Comparison of ENCODE assay signal across 2 cellular contexts in genomic region chr4:28369504-28369903, GRCh38.
TF ChIP-seq lines count a peak whose summit lies in the region.

No MANE protein-coding gene starts in this region.

TF ChIP-seq in SK-N-SH, 30 proteins besides CTCF, POLR2A, EP300 and RAD21 (continued from another document):
- no peak for TF ChIP-seq IRF3 (IDR thresholded peaks at IDR 0.05; ENCODE audit: low read depth, low read length)
- TF ChIP-seq RXRA (IDR thresholded peaks at IDR 0.05; ENCODE audit: borderline replicate concordance, low read depth) = no peak
- TF ChIP-seq SIN3A (IDR thresholded peaks at IDR 0.05; ENCODE audit: borderline replicate concordance, low read depth, low read length) = no peak
- no peak for TF ChIP-seq RCOR1 (IDR thresholded peaks at IDR 0.05; ENCODE audit: low read length)
- TF ChIP-seq REST (IDR thresholded peaks at IDR 0.05; ENCODE audit: low read depth, low read length) = no peak
- TF ChIP-seq TEAD4 (IDR thresholded peaks at IDR 0.05; ENCODE audit: borderline replicate concordance, insufficient read depth) = no peak
- TF ChIP-seq PBX3 (IDR thresholded peaks at IDR 0.05) = no peak
- no peak for TF ChIP-seq FOXM1 (IDR thresholded peaks at IDR 0.05; ENCODE audit: low read depth)
- no peak for TF ChIP-seq EZH2phosphoT487 (IDR thresholded peaks at IDR 0.05; ENCODE audit: borderline replicate concordance, low read depth)
- TF ChIP-seq ZBTB33 (IDR thresholded peaks at IDR 0.05; ENCODE audit: borderline replicate concordance, low read depth) = no peak
- TF ChIP-seq ELF1 (IDR thresholded peaks at IDR 0.05) = no peak
- TF ChIP-seq TAF1 (IDR thresholded peaks at IDR 0.05; ENCODE audit: borderline replicate concordance, low read depth, low read length) = no peak
- TF ChIP-seq NRF1 (IDR thresholded peaks at IDR 0.05; ENCODE audit: low read depth, low read length) = no peak
- TF ChIP-seq MXI1 (IDR thresholded peaks at IDR 0.05; ENCODE audit: low read depth, low read length) = no peak
- no peak for TF ChIP-seq TCF12 (IDR thresholded peaks at IDR 0.05)

TF ChIP-seq in SK-N-SH treated with all-trans-retinoic acid at 6 μM for 48 hours, 23 proteins besides CTCF, POLR2A, EP300 and RAD21 (continued from another document):
- TF ChIP-seq POU6F1 (CRISPR knock-in tag; IDR thresholded peaks at IDR 0.05; ENCODE audit: borderline replicate concordance, low read depth) (no peak), PATZ1 (CRISPR knock-in tag; IDR thresholded peaks at IDR 0.05; ENCODE audit: borderline replicate concordance) (no peak), ZFP3 (CRISPR knock-in tag; IDR thresholded peaks at IDR 0.05) (no peak), CSRNP3 (CRISPR knock-in tag; IDR thresholded peaks at IDR 0.05) (no peak)
